Comparison of ENCODE assay signal across 9 cellular contexts in the genomic region with DNA sequence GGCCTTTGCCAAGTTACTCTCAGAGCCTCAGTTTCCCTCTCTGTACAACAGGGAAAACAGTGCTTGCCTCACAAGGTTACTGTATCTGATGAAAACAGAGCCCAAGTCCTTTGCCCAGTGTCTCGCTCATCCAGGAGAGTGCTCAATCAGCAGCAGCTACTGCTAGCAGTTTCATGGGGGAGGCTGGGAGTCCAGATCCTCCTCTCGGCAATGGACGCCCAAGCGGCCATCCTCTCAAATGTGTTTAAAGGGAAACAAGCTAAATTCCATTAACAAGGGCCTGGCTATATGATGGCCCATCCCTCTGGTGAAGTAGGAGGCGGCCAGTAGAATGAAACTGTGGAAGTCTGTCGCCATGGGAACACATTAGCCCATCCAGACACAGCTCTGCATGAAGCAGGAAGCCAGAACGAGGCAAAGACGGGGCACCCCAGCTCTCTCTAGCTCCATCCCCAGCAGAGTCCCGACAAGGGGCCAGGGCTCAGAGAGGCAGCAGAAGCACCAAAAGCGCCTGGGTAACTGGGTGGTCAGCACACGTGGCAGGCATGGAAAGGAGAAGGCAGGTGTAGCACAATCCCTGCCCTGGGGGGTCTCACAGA. TPM values are rescaled to one million over a fixed set of nuclear protein-coding genes. Genes with fewer than 3 reads are reported as not detected.
DNase-seq lines count a peak whose midpoint lies in the region; ATAC-seq and TF ChIP-seq lines count a peak whose summit lies in the region.
"Had no signal": no experiment of that assay in that cellular context is flagged by ENCODE, and none has a peak within 500 bp of the region (broad histone marks: within the 10 kb centered on the region; RNA-seq: fewer than 3 reads in every experiment).

No MANE protein-coding gene starts in this region.

- H3K4me1 Mint-ChIP-seq in neural progenitor cell = peaks cover 57% of the 10 kb centered on the region

- peaks cover 19% of the 10 kb centered on the region for H3F3A ChIP-seq in neural progenitor cell (ENCODE audit: low read depth)

- H3K36me3 ChIP-seq in BLaER1 (peaks cover 40% of the 10 kb centered on the region), neural progenitor cell (no peaks in the 10 kb centered on the region)
- H3K36me3 ChIP-seq in effector memory CD4-positive, alpha-beta T cell (ENCODE audit: control insufficient read depth, insufficient read depth, low read length) = peaks cover 14% of the 10 kb centered on the region

- peaks cover 100% of the 10 kb centered on the region for H4K20me1 ChIP-seq in BLaER1
- peaks cover 80% of the 10 kb centered on the region for H4K20me1 ChIP-seq in neural progenitor cell (ENCODE audit: low read depth)

- no peaks in the 10 kb centered on the region for H3K9me3 Mint-ChIP-seq in neural progenitor cell
- H3K9me3 Mint-ChIP-seq: stimulated activated naive CD8-positive, alpha-beta T cell treated with anti-CD3 and anti-CD28 coated beads, Interleukin-15, Interleukin-2, amounts not matched to agents 100 ng/mL and 50 ng/mL, for 24 hours had no signal

- H3K79me2 ChIP-seq in neural progenitor cell (ENCODE audit: low read depth) = peaks cover 71% of the 10 kb centered on the region

- ATAC-seq in HG03025 (IDR thresholded peaks at IDR 0.05; ENCODE audit: low FRiP score, unreplicated experiment) = no peak

- H3K4me3 Mint-ChIP-seq in neural progenitor cell = peak overlapping the region; percentile 33
- H3K4me3 Mint-ChIP-seq: stimulated activated naive CD8-positive, alpha-beta T cell treated with anti-CD3 and anti-CD28 coated beads, Interleukin-15, Interleukin-2, amounts not matched to agents 100 ng/mL and 50 ng/mL, for 24 hours had no signal

- H3K27ac ChIP-seq in BLaER1 = peak overlapping the region; percentile 37; the same call in 1 of the 2 replicates
- peak overlapping the region; percentile 62 for H3K27ac ChIP-seq in effector memory CD4-positive, alpha-beta T cell (ENCODE audit: insufficient read depth, low read length, poor library complexity, severe bottlenecking)
- no peak overlapping the region for H3K27ac ChIP-seq in neural progenitor cell

- H2AFZ ChIP-seq in neural progenitor cell (replicated peaks) = no peak overlapping the region

- H3K4me1 ChIP-seq in BLaER1 = peaks cover 99% of the 10 kb centered on the region
- H3K4me1 ChIP-seq in effector memory CD4-positive, alpha-beta T cell (ENCODE audit: control insufficient read depth, insufficient read depth, low read length, poor library complexity, severe bottlenecking) = peaks cover 83% of the 10 kb centered on the region
- H3K4me1 ChIP-seq in neural progenitor cell = peaks cover 31% of the 10 kb centered on the region

- no peak overlapping the region for H3K4me3 ChIP-seq in BLaER1
- peak overlapping the region; percentile 16 for H3K4me3 ChIP-seq in effector memory CD4-positive, alpha-beta T cell (ENCODE audit: insufficient read depth, low read depth, low read length, poor library complexity, severe bottlenecking)
- no peak overlapping the region for H3K4me3 ChIP-seq in neural progenitor cell

- peaks cover 5% of the 10 kb centered on the region for H3K27me3 Mint-ChIP-seq in neural progenitor cell (ENCODE audit: insufficient read depth, low read depth)
- H3K27me3 Mint-ChIP-seq: stimulated activated naive CD8-positive, alpha-beta T cell treated with anti-CD3 and anti-CD28 coated beads, Interleukin-15, Interleukin-2, amounts not matched to agents 100 ng/mL and 50 ng/mL, for 24 hours had no signal

- no peaks in the 10 kb centered on the region for H3K27me3 ChIP-seq in BLaER1
- H3K27me3 ChIP-seq in effector memory CD4-positive, alpha-beta T cell (replicated peaks; ENCODE audit: control insufficient read depth, insufficient read depth, low read length, poor library complexity, severe bottlenecking) = no peaks in the 10 kb centered on the region
- no peaks in the 10 kb centered on the region for H3K27me3 ChIP-seq in neural progenitor cell

- no peak for TF ChIP-seq CTCF in neural progenitor cell (IDR thresholded peaks at IDR 0.05)

- H3K27ac Mint-ChIP-seq in neural progenitor cell = no peak overlapping the region
- H3K27ac Mint-ChIP-seq: stimulated activated naive CD8-positive, alpha-beta T cell treated with anti-CD3 and anti-CD28 coated beads, Interleukin-15, Interleukin-2, amounts not matched to agents 100 ng/mL and 50 ng/mL, for 24 hours had no signal

- H3K36me3 Mint-ChIP-seq in neural progenitor cell = peaks cover 6% of the 10 kb centered on the region

- H3K9me3 ChIP-seq in BLaER1 = no peaks in the 10 kb centered on the region
- H3K9me3 ChIP-seq in effector memory CD4-positive, alpha-beta T cell (ENCODE audit: control insufficient read depth, low read length) = no peaks in the 10 kb centered on the region
- H3K9me3 ChIP-seq in neural progenitor cell (ENCODE audit: low read depth) = no peaks in the 10 kb centered on the region

- H3K9ac ChIP-seq in BLaER1 (peak overlapping the region; percentile 11; the same call in 1 of the 2 replicates), neural progenitor cell (no peak overlapping the region)

- DNase-seq in NCI-H2227 treated with DMSO at 0.1 percent for 48 hours (lab: John Stamatoyannopoulos, UW) (peak; percentile 30), neural progenitor cell (ENCODE audit: low spot score) (peak; percentile 64), DMS153 (lab: John Stamatoyannopoulos, UW) (no peak)
- no peak for DNase-seq in effector memory CD4-positive, alpha-beta T cell
- DNase-seq in activated naive CD4-positive, alpha-beta T cell (lab: John Stamatoyannopoulos, UW) = no peak
- no peak for DNase-seq in activated CD8-positive, alpha-beta memory T cell treated with anti-CD3 and anti-CD28 coated beads, Interleukin-2, amount 50 U/mL, for 48 hours

- peak overlapping the region; percentile 62 for H3K4me2 ChIP-seq in BLaER1
- H3K4me2 ChIP-seq in neural progenitor cell = peak overlapping the region; percentile 23

RNA-seq across cellular contexts. Expression of gene FAM53B, which starts 35.2 kb away (rescaled TPM):
- total RNA-seq in neural progenitor cell (ENCODE audit: low replicate concordance) = 15.3 and 44.1 TPM in 2 replicates

Comparison
In these comparisons a context has a peak if more than half of its experiments do, and no peak if none do; other contexts are left out.
1. DNase-seq: peak in NCI-H2227 treated with DMSO at 0.1 percent for 48 hours (single experiment) and neural progenitor cell (single experiment); none in effector memory CD4-positive, alpha-beta T cell (0 of 3), activated naive CD4-positive, alpha-beta T cell (0 of 4), activated CD8-positive, alpha-beta memory T cell treated with anti-CD3 and anti-CD28 coated beads, Interleukin-2, amount 50 U/mL, for 48 hours (single experiment) and DMS153 (single experiment).